9 cellular contexts compared by ENCODE assay signal in genomic region chr17:61002316-61002736, GRCh38.
DNase-seq lines count a peak whose midpoint lies in the region; ATAC-seq and TF ChIP-seq lines count a peak whose summit lies in the region.
"Had no signal": no experiment of that assay in that cellular context is flagged by ENCODE, and none has a peak within 500 bp of the region (broad histone marks: within the 10 kb centered on the region; RNA-seq: fewer than 3 reads in every experiment).

No MANE protein-coding gene starts in this region.

- H3K4me3 ChIP-seq in Peyer's patch (no peak overlapping the region), esophagus squamous epithelium (no peak overlapping the region)
- H3K4me3 ChIP-seq: SJSA1 had no signal

- DNase-seq in COLO829 (ENCODE audit: low spot score), result peak; percentile 10
- DNase-seq in HPDE6-E6E7 (ENCODE audit: extremely low spot score), result peak; percentile 4
- no peak for DNase-seq in Peyer's patch
- DNase-seq in esophagus squamous epithelium (lab: John Stamatoyannopoulos, UW), result no peak
- DNase-seq in renal cortical epithelial cell (ENCODE audit: low read depth), result peak; percentile 57
- no peak for DNase-seq in mesenteric fat pad (ENCODE audit: low spot score)

- H3K36me3 ChIP-seq in Peyer's patch, result no peaks in the 10 kb centered on the region
- no peaks in the 10 kb centered on the region for H3K36me3 ChIP-seq in esophagus squamous epithelium
- H3K36me3 ChIP-seq: SJSA1 had no signal

- H3K9me3 ChIP-seq in Peyer's patch, result peaks cover 0 to 4% (median 0%) of the 10 kb centered on the region in 4 donors
- no peaks in the 10 kb centered on the region for H3K9me3 ChIP-seq in esophagus squamous epithelium
- H3K9me3 ChIP-seq: SJSA1 had no signal

- H3K27ac ChIP-seq in Peyer's patch (no peak overlapping the region), esophagus squamous epithelium (no peak overlapping the region)
- H3K27ac ChIP-seq: SJSA1 had no signal

- peak; percentile 13 to 53 (median 50) for TF ChIP-seq CTCF in Peyer's patch (IDR thresholded peaks at IDR 0.05)
- peak in 5 of 6 experiments; percentile 36 to 64 (median 48) for TF ChIP-seq CTCF in esophagus squamous epithelium (IDR thresholded peaks at IDR 0.05)

- ATAC-seq in HG03108 (IDR thresholded peaks at IDR 0.05; ENCODE audit: unreplicated experiment), result no peak
- no peak for ATAC-seq in HG02884 (IDR thresholded peaks at IDR 0.05; ENCODE audit: unreplicated experiment)

- TF ChIP-seq POLR2A in Peyer's patch (IDR thresholded peaks at IDR 0.05) (no peak), esophagus squamous epithelium (IDR thresholded peaks at IDR 0.05) (no peak)

- intact Hi-C loops in esophagus squamous epithelium (cut with DNase I), result loop anchor here (5.0 kb wide), 1 partner anchor 395 kb away; the partner anchor contains the start of gene TBX2

- WGBS in esophagus squamous epithelium, 2 donors, result 0% methylated on average over 1 of the region's 1 CpG

- H3K27me3 ChIP-seq in Peyer's patch (no peaks in the 10 kb centered on the region), esophagus squamous epithelium (no peaks in the 10 kb centered on the region)
- H3K27me3 ChIP-seq: SJSA1 had no signal

- H3K4me1 ChIP-seq in Peyer's patch (no peaks in the 10 kb centered on the region), esophagus squamous epithelium (peaks cover 0 to 5% (median 0%) of the 10 kb centered on the region in 3 donors)
- H3K4me1 ChIP-seq: SJSA1 had no signal

Comparison
In these comparisons a context has a peak if more than half of its experiments do, and no peak if none do; other contexts are left out.
1. DNase-seq: peak in COLO829 (single experiment), HPDE6-E6E7 (single experiment) and renal cortical epithelial cell (single experiment); none in Peyer's patch (0 of 3), esophagus squamous epithelium (single experiment) and mesenteric fat pad (single experiment).